Comparison of ENCODE assay signal across 28 cellular contexts in the genomic region with DNA sequence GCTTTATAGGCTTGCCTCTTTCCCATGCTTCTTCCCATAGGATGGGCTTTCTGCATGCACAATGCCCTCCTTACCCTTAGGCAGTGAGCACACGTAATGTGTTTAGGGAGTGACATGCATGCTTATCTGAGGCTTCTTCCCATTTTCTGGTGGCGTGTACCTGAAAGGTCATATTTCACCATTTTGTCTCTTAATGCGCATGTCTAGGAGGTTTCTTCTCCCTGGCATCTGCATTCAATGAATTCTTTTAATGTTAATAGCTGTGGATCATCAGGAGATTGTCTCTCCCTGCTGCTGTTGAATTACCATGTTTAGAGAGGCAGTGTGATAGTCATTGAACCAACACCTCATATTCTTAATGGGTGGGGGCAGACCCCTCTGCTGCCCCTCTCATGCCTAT.
"Had no signal": no experiment of that assay in that cellular context is flagged by ENCODE, and none has a peak within 500 bp of the region (broad histone marks: within the 10 kb centered on the region; RNA-seq: fewer than 3 reads in every experiment).

No MANE protein-coding gene starts in this region.

- H3K9me3 Mint-ChIP-seq: stimulated activated effector memory CD8-positive, alpha-beta T cell treated with anti-CD3 and anti-CD28 coated beads, Interleukin-12 subunit alpha, Interleukin-12 subunit beta, amount 100 ng/mL, for 72 hours; stimulated activated naive CD8-positive, alpha-beta T cell treated with anti-CD3 and anti-CD28 coated beads, Interleukin-15, amount 100 ng/mL, for 72 hours; stimulated activated naive CD8-positive, alpha-beta T cell treated with anti-CD3 and anti-CD28 coated beads, Interleukin-15, Interleukin-2, amounts not matched to agents 100 ng/mL and 50 ng/mL, for 24 hours; type B pancreatic cell had no signal

- FAIRE-seq: urothelium cell line had no signal

- H3K4me1 Mint-ChIP-seq: stimulated activated effector memory CD8-positive, alpha-beta T cell treated with anti-CD3 and anti-CD28 coated beads, Interleukin-12 subunit alpha, Interleukin-12 subunit beta, amount 100 ng/mL, for 72 hours; stimulated activated memory B cell treated with anti-CD40 and anti-IgM and Interleukin-4, amounts not matched to agents 10 μg/mL and 1 μg/mL and 100 μg/mL, for 72 hours; stimulated activated naive CD8-positive, alpha-beta T cell treated with anti-CD3 and anti-CD28 coated beads, Interleukin-15, amount 100 ng/mL, for 72 hours had no signal

- H3K36me3 ChIP-seq: stomach, suprapubic skin, thoracic aorta, thyroid gland, tibial artery, transverse colon, upper lobe of left lung, upper lobe of right lung, uterus, vagina had no signal

- H3K27ac ChIP-seq: stomach, suprapubic skin, testis, thoracic aorta, thyroid gland, tibial artery, tibial nerve, transverse colon, upper lobe of left lung, upper lobe of right lung, uterus, vagina had no signal

- H3K4me1 ChIP-seq: stomach, suprapubic skin, testis, thyroid gland, tibial artery, tibial nerve, transverse colon, upper lobe of left lung, upper lobe of right lung, uterus, vagina had no signal

- ATAC-seq: stimulated activated effector memory CD8-positive, alpha-beta T cell treated with anti-CD3 and anti-CD28 coated beads, Interleukin-12 subunit alpha, Interleukin-12 subunit beta, amount 100 ng/mL, for 72 hours; stimulated activated memory B cell treated with anti-CD40 and anti-IgM and Interleukin-4, amounts not matched to agents 10 μg/mL and 1 μg/mL and 100 μg/mL, for 72 hours; stimulated activated naive B cell treated with anti-CD40 and anti-IgM and Interleukin-4, amounts not matched to agents 10 μg/mL and 1 μg/mL and 100 μg/mL, for 72 hours; stimulated activated naive CD8-positive, alpha-beta T cell treated with anti-CD3 and anti-CD28 coated beads, Interleukin-15, amount 100 ng/mL, for 72 hours; stimulated activated naive CD8-positive, alpha-beta T cell treated with anti-CD3 and anti-CD28 coated beads, Interleukin-15, Interleukin-2, amounts not matched to agents 100 U/mL and 50 U/mL, for 24 hours; upper lobe of right lung had no signal

- H3K27me3 Mint-ChIP-seq: stimulated activated memory B cell treated with anti-CD40 and anti-IgM and Interleukin-4, amounts not matched to agents 10 μg/mL and 1 μg/mL and 100 μg/mL, for 72 hours; stimulated activated naive B cell treated with anti-CD40 and anti-IgM and Interleukin-4, amounts not matched to agents 10 μg/mL and 1 μg/mL and 100 μg/mL, for 72 hours; stimulated activated naive CD8-positive, alpha-beta T cell treated with anti-CD3 and anti-CD28 coated beads, Interleukin-15, amount 100 ng/mL, for 72 hours; stimulated activated naive CD8-positive, alpha-beta T cell treated with anti-CD3 and anti-CD28 coated beads, Interleukin-15, Interleukin-2, amounts not matched to agents 100 ng/mL and 50 ng/mL, for 24 hours had no signal

- H3K4me3 Mint-ChIP-seq: stimulated activated effector memory CD8-positive, alpha-beta T cell treated with anti-CD3 and anti-CD28 coated beads, Interleukin-12 subunit alpha, Interleukin-12 subunit beta, amount 100 ng/mL, for 72 hours; stimulated activated memory B cell treated with anti-CD40 and anti-IgM and Interleukin-4, amounts not matched to agents 10 μg/mL and 1 μg/mL and 100 μg/mL, for 72 hours; stimulated activated naive B cell treated with anti-CD40 and anti-IgM and Interleukin-4, amounts not matched to agents 10 μg/mL and 1 μg/mL and 100 μg/mL, for 72 hours; stimulated activated naive CD8-positive, alpha-beta T cell treated with anti-CD3 and anti-CD28 coated beads, Interleukin-15, amount 100 ng/mL, for 72 hours; stimulated activated naive CD8-positive, alpha-beta T cell treated with anti-CD3 and anti-CD28 coated beads, Interleukin-15, Interleukin-2, amounts not matched to agents 100 ng/mL and 50 ng/mL, for 24 hours; type B pancreatic cell had no signal

- H3K27ac Mint-ChIP-seq: stimulated activated effector memory CD8-positive, alpha-beta T cell treated with anti-CD3 and anti-CD28 coated beads, Interleukin-12 subunit alpha, Interleukin-12 subunit beta, amount 100 ng/mL, for 72 hours; stimulated activated memory B cell treated with anti-CD40 and anti-IgM and Interleukin-4, amounts not matched to agents 10 μg/mL and 1 μg/mL and 100 μg/mL, for 72 hours; stimulated activated naive B cell treated with anti-CD40 and anti-IgM and Interleukin-4, amounts not matched to agents 10 μg/mL and 1 μg/mL and 100 μg/mL, for 72 hours; stimulated activated naive CD8-positive, alpha-beta T cell treated with anti-CD3 and anti-CD28 coated beads, Interleukin-15, amount 100 ng/mL, for 72 hours; stimulated activated naive CD8-positive, alpha-beta T cell treated with anti-CD3 and anti-CD28 coated beads, Interleukin-15, Interleukin-2, amounts not matched to agents 100 ng/mL and 50 ng/mL, for 24 hours; type B pancreatic cell had no signal

- H3K27me3 ChIP-seq: stomach, suprapubic skin, testis, thyroid gland, tibial artery, tibial nerve, transverse colon, upper lobe of left lung, upper lobe of right lung, uterus, vagina had no signal

- H3K9me3 ChIP-seq: stomach, suprapubic skin, testis, thoracic aorta, thyroid gland, tibial artery, transverse colon, upper lobe of left lung, upper lobe of right lung, uterus, vagina had no signal

- H3K4me3 ChIP-seq: stomach, suprapubic skin, testis, thoracic aorta, thyroid gland, tibial artery, tibial nerve, transverse colon, upper lobe of left lung, upper lobe of right lung, uterus, vagina had no signal

- H3K36me3 Mint-ChIP-seq: stimulated activated effector memory CD8-positive, alpha-beta T cell treated with anti-CD3 and anti-CD28 coated beads, Interleukin-12 subunit alpha, Interleukin-12 subunit beta, amount 100 ng/mL, for 72 hours; type B pancreatic cell had no signal

- DNase-seq: stimulated activated CD4-positive, alpha-beta T cell treated with anti-CD3 and anti-CD28 coated beads, Interleukin-2, amount 100 ng/mL, for 48 hours; stimulated activated CD4-positive, alpha-beta T cell treated with anti-CD3 and anti-CD28 coated beads, Interleukin-4, amount 100 ng/mL, for 1 hour; stimulated activated CD4-positive, alpha-beta T cell treated with anti-CD3 and anti-CD28 coated beads, Interleukin-4, amount 100 ng/mL, for 24 hours; stimulated activated CD4-positive, alpha-beta T cell treated with anti-CD3 and anti-CD28 coated beads, Interleukin-4, amount 100 ng/mL, for 4 hours; stimulated activated CD8-positive, alpha-beta memory T cell treated with anti-CD3 and anti-CD28 coated beads, Interleukin-4, amount 100 ng/mL, for 48 hours; stimulated activated naive B cell treated with anti-CD40 and anti-IgM and Interleukin-4, amounts not matched to agents 10 μg/mL and 1 μg/mL and 100 μg/mL, for 72 hours; stimulated activated naive CD4-positive, alpha-beta T cell; stimulated activated naive CD4-positive, alpha-beta T cell treated with Interleukin-2 at 50 U/mL for 16 hours; stimulated activated naive CD8-positive, alpha-beta T cell treated with anti-CD3 and anti-CD28 coated beads, Interleukin-15, amount 100 ng/mL, for 72 hours; stimulated activated naive CD8-positive, alpha-beta T cell treated with anti-CD3 and anti-CD28 coated beads, Interleukin-15, Interleukin-2, amounts not matched to agents 100 U/mL and 50 U/mL, for 24 hours; stomach; substantia nigra; testis; thyroid gland; tibial artery; transverse colon; upper lobe of left lung; upper lobe of right lung; uterus had no signal
